1 cellular context compared by ENCODE assay signal in genomic region chr10:132174237-132174636, GRCh38.
TF ChIP-seq lines count a peak whose summit lies in the region.

No MANE protein-coding gene starts in this region.

TF ChIP-seq in H1, 55 proteins besides CTCF, POLR2A, EP300 and RAD21 (continued from another document):
- TF ChIP-seq EGR1 (IDR thresholded peaks at IDR 0.05; ENCODE audit: borderline replicate concordance, low read depth, low read length): peak; percentile 74
- TF ChIP-seq, protein P1, sequence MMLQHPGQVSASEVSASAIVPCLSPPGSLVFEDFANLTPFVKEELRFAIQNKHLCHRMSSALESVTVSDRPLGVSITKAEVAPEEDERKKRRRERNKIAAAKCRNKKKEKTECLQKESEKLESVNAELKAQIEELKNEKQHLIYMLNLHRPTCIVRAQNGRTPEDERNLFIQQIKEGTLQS (IDR thresholded peaks at IDR 0.05; ENCODE audit: insufficient read depth, low read depth, low read length): no peak
TF ChIP-seq in H1: peak in this region for 1.
